Comparison of ENCODE assay signal across 8 cellular contexts in genomic region chr14:68663385-68664076, GRCh38.
DNase-seq lines count a peak whose midpoint lies in the region; ATAC-seq and TF ChIP-seq lines count a peak whose summit lies in the region.

No MANE protein-coding gene starts in this region.

- 88 to 91% methylated on average over 9 of the region's 9 CpGs for WGBS in testis, 2 donors

- intact Hi-C loops in testis (cut with DNase I; ENCODE audit: low total_unique reads), result no loop called here

- TF ChIP-seq CTCF in RWPE2 (IDR thresholded peaks at IDR 0.05; ENCODE audit: poor library complexity, severe bottlenecking) (no peak), fibroblast of mammary gland (conservative IDR thresholded peaks at IDR 0.05; ENCODE audit: control insufficient read depth, insufficient read depth, low read depth, low read length) (no peak), testis (IDR thresholded peaks at IDR 0.05) (no peak)

- TF ChIP-seq POLR2A in testis (IDR thresholded peaks at IDR 0.05), result no peak

- H3K27ac ChIP-seq in RWPE2 (ENCODE audit: poor library complexity, severe bottlenecking) (no peak overlapping the region), testis (no peak overlapping the region)

- ATAC-seq in GM21529 (IDR thresholded peaks at IDR 0.05; ENCODE audit: unreplicated experiment), result peak; percentile 67
- ATAC-seq in RWPE2 (ENCODE audit: low read depth), result no peak

- H3K27me3 ChIP-seq in RWPE2 (ENCODE audit: insufficient read depth, poor library complexity, severe bottlenecking) (no peaks in the 10 kb centered on the region), testis (no peaks in the 10 kb centered on the region)

- peak; percentile 82 for DNase-seq in Daoy (ENCODE audit: low read depth)
- peak; percentile 9 for DNase-seq in RWPE2 (ENCODE audit: low spot score)
- peak; percentile 99 for DNase-seq in fibroblast of mammary gland (ENCODE audit: low read depth)
- peak; percentile 13 to 16 for DNase-seq in stimulated activated CD8-positive, alpha-beta memory T cell treated with anti-CD3 and anti-CD28 coated beads, Interleukin-7, amount 100 ng/mL, for 4 hours (ENCODE audit: low read depth in 2 of 2)
- DNase-seq in OCI-M2 (lab: John Stamatoyannopoulos, UW; ENCODE audit: unreplicated experiment), result no peak
- no peak for DNase-seq in NOMO-1 treated with DMSO at 0.1 percent for 48 hours (lab: John Stamatoyannopoulos, UW; ENCODE audit: unreplicated experiment)
- DNase-seq in testis, result no peak

- H3K9me3 ChIP-seq in RWPE2 (ENCODE audit: severe bottlenecking) (no peaks in the 10 kb centered on the region), testis (no peaks in the 10 kb centered on the region)

- no peaks in the 10 kb centered on the region for H3K36me3 ChIP-seq in RWPE2 (ENCODE audit: low read depth)
- no peaks in the 10 kb centered on the region for H3K36me3 ChIP-seq in testis (ENCODE audit: low read depth, missing control alignments)

- H3K4me3 ChIP-seq in RWPE2 (ENCODE audit: severe bottlenecking), result no peak overlapping the region
- H3K4me3 ChIP-seq in fibroblast of mammary gland (ENCODE audit: control insufficient read depth, low read depth, low read length), result no peak overlapping the region
- H3K4me3 ChIP-seq in testis, result no peak overlapping the region

- no peaks in the 10 kb centered on the region for H3K4me1 ChIP-seq in RWPE2 (ENCODE audit: insufficient read depth, poor library complexity, severe bottlenecking)
- H3K4me1 ChIP-seq in testis, result peaks cover 34% of the 10 kb centered on the region

Comparison
In these comparisons a context has a peak if more than half of its experiments do, and no peak if none do; other contexts are left out.
1. DNase-seq: peak in Daoy (single experiment), RWPE2 (single experiment), fibroblast of mammary gland (single experiment) and stimulated activated CD8-positive, alpha-beta memory T cell treated with anti-CD3 and anti-CD28 coated beads, Interleukin-7, amount 100 ng/mL, for 4 hours (2 of 2); none in OCI-M2 (single experiment), NOMO-1 treated with DMSO at 0.1 percent for 48 hours (single experiment) and testis (single experiment).